10 cellular contexts compared by ENCODE assay signal in the genomic region with DNA sequence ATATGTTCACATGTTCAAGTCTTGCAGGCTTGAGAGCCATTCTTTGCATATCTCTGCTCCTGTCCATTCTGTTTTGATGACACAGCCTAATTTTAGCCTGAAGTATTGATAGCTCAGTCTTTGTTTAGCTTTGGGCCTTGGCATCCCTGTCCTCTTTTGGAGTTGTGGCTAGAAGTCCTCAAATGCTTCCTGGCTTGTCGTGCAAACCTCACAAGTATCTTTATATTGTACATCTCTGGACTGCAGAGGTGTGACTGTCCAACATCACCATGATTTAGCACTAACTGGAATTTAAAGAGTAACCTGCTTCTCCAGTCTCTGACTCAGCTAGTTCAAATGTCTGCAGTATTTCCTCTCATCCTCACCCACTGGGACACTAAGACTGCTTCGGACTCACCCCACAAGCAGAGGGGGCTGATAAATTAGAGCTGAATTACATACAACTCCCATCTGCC. TPM values are rescaled to one million over a fixed set of nuclear protein-coding genes. Genes with fewer than 3 reads are reported as not detected.
A peak's percentile ranks its signal among the peaks of the same experiment; 100 is the strongest.
DNase-seq lines count a peak whose midpoint lies in the region; ATAC-seq and TF ChIP-seq lines count a peak whose summit lies in the region.
"Had no signal": no experiment of that assay in that cellular context is flagged by ENCODE, and none has a peak within 500 bp of the region (broad histone marks: within the 10 kb centered on the region; RNA-seq: fewer than 3 reads in every experiment).

No MANE protein-coding gene starts in this region.

- peak; percentile 47 for DNase-seq in HT1080 (ENCODE audit: low read depth)
- DNase-seq in epithelial cell of esophagus (ENCODE audit: low read depth), result peak; percentile 82
- DNase-seq in renal cortical epithelial cell (ENCODE audit: low read depth), result peak; percentile 38
- no peak for DNase-seq in NOMO-1 treated with DMSO at 0.1 percent for 48 hours (lab: John Stamatoyannopoulos, UW; ENCODE audit: unreplicated experiment)
- DNase-seq: activated CD4-positive, CD25-positive, alpha-beta regulatory T cell treated with anti-CD3 and anti-CD28 coated beads, Interleukin-2, amount 50 U/mL, for 72 hours; naive thymus-derived CD8-positive, alpha-beta T cell; NCI-H1436 had no signal

- no peak overlapping the region for H3K4me3 ChIP-seq in epithelial cell of esophagus (ENCODE audit: low read length)
- H3K4me3 ChIP-seq: GM23338 had no signal

- no peak for TF ChIP-seq CTCF in epithelial cell of esophagus (IDR thresholded peaks at IDR 0.05; ENCODE audit: insufficient read depth, low read depth, low read length, missing control alignments)

- ATAC-seq in HG03095 (IDR thresholded peaks at IDR 0.05; ENCODE audit: unreplicated experiment), result no peak
- ATAC-seq in GM19467 (IDR thresholded peaks at IDR 0.05; ENCODE audit: unreplicated experiment), result no peak
- ATAC-seq: GM23338; naive thymus-derived CD8-positive, alpha-beta T cell had no signal

RNA-seq across cellular contexts. Expression of a gene that starts 11.7 kb away (rescaled TPM):
- 0.42 TPM in 1 of 2 replicates, not detected in the other for total RNA-seq in HT1080 (2014; rRNA removed; shearing (Covaris generic))
- 0.43 and 0.81 TPM in 2 replicates for polyA plus RNA-seq in HT1080 (2015; cell fraction: cytosol; rRNA removed)
- polyA plus RNA-seq in HT1080 (2015; cell fraction: nucleus; rRNA removed), result 0.57 TPM in 1 of 2 replicates, not detected in the other
- 0.40 TPM in 1 of 2 replicates, not detected in the other for total RNA-seq in renal cortical epithelial cell
- total RNA-seq: naive thymus-derived CD8-positive, alpha-beta T cell had no signal
- polyA plus RNA-seq: GM23338; naive thymus-derived CD8-positive, alpha-beta T cell had no signal

RNA-seq across cellular contexts. Expression of a gene that starts 11.8 kb away (rescaled TPM):
- 0.27 and 0.47 TPM in 2 replicates for total RNA-seq in HT1080 (2014; rRNA removed; shearing (Covaris generic))
- polyA plus RNA-seq in HT1080 (2015; cell fraction: cytosol; rRNA removed), result 0.62 and 0.72 TPM in 2 replicates
- 0.59 and 1.2 TPM in 2 replicates for polyA plus RNA-seq in HT1080 (2015; cell fraction: nucleus; rRNA removed)
- 11.8 and 13.4 TPM in 2 replicates for total RNA-seq in renal cortical epithelial cell

RNA-seq across cellular contexts. Expression of a gene that starts 26.8 kb away (rescaled TPM):
- total RNA-seq in HT1080 (2014; rRNA removed; shearing (Covaris generic)), result 57.1 and 57.2 TPM in 2 replicates
- 27.5 and 43.9 TPM in 2 replicates for polyA plus RNA-seq in HT1080 (2015; cell fraction: cytosol; rRNA removed)
- polyA plus RNA-seq in HT1080 (2015; cell fraction: nucleus; rRNA removed), result 45.5 and 62.5 TPM in 2 replicates
- total RNA-seq in renal cortical epithelial cell, result 54.6 and 68.2 TPM in 2 replicates

RNA-seq across cellular contexts. Expression of a gene that starts 35.3 kb away (rescaled TPM):
- total RNA-seq in HT1080 (2014; rRNA removed; shearing (Covaris generic)), result 260 and 286 TPM in 2 replicates
- 338 and 377 TPM in 2 replicates for polyA plus RNA-seq in HT1080 (2015; cell fraction: cytosol; rRNA removed)
- 155 and 184 TPM in 2 replicates for polyA plus RNA-seq in HT1080 (2015; cell fraction: nucleus; rRNA removed)
- total RNA-seq in renal cortical epithelial cell, result 133 and 207 TPM in 2 replicates
